In the genomic region with DNA sequence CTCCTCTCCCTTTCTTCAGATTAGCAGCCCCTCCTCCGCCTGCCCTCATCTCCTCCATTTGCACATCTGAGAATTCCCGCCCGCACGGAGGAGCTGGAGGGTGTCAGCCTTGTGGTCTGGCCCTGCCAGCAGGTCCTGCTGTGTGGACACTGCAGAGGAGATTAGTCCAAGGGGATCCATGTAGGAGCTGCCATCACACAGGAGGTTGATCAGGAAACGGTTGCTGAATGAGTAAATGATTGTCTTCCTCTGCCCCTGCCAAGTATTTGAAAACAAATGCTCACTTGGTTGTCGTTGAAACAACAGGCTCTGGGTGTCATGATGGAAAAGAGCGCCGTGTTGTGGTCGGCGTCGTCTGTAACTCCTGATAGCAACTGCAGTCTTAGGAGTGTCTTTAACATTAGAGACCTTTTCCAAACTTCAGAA, we compare ENCODE assay signal across 18 cellular contexts.
DNase-seq lines count a peak whose midpoint lies in the region; ATAC-seq and TF ChIP-seq lines count a peak whose summit lies in the region.
"Had no signal": no experiment of that assay in that cellular context is flagged by ENCODE, and none has a peak within 500 bp of the region (broad histone marks: within the 10 kb centered on the region; RNA-seq: fewer than 3 reads in every experiment).

No MANE protein-coding gene starts in this region.

- peak overlapping the region; percentile 18 for H2BK15ac ChIP-seq in mesenchymal stem cell (ENCODE audit: low read depth, poor library complexity, severe bottlenecking)

- H4K8ac ChIP-seq in mesenchymal stem cell (ENCODE audit: low read length): no peak overlapping the region

- no peak overlapping the region for H3K27ac Mint-ChIP-seq in endodermal cell
- H3K27ac Mint-ChIP-seq in activated naive CD8-positive, alpha-beta T cell treated with anti-CD3 and anti-CD28 coated beads for 36 hours: no peak overlapping the region
- H3K27ac Mint-ChIP-seq in activated CD4-positive, alpha-beta memory T cell treated with anti-CD3 and anti-CD28 coated beads for 36 hours: no peak overlapping the region
- H3K27ac Mint-ChIP-seq: activated naive CD4-positive, alpha-beta T cell treated with anti-CD3 and anti-CD28 coated beads, Interleukin-2, amount 50 U/mL, for 24 hours; natural killer cell had no signal

- POLR2A ChIA-PET in activated CD4-positive, alpha-beta memory T cell treated with anti-CD3 and anti-CD28 coated beads for 36 hours (lab: Charles Lee): no interaction called here

- no peaks in the 10 kb centered on the region for H3K79me1 ChIP-seq in mesenchymal stem cell (replicated peaks; ENCODE audit: low read length, poor library complexity, severe bottlenecking)

- CTCF ChIA-PET in activated CD4-positive, alpha-beta memory T cell treated with anti-CD3 and anti-CD28 coated beads for 36 hours (lab: Charles Lee): no interaction called here

- H2AK5ac ChIP-seq in mesenchymal stem cell (ENCODE audit: low read length, severe bottlenecking): no peak overlapping the region

- H3K4ac ChIP-seq in mesenchymal stem cell (ENCODE audit: low read depth in 1 of 2, low read length in 2 of 2): no peak overlapping the region

- H3K27me3 ChIP-seq in endodermal cell (ENCODE audit: control insufficient read depth, insufficient read depth, low read length, poor library complexity, severe bottlenecking): peaks cover 25% of the 10 kb centered on the region
- H3K27me3 ChIP-seq in mesenchymal stem cell (ENCODE audit: control insufficient read depth in 1 of 2, insufficient read depth in 1 of 2, low read length in 2 of 2): no peaks in the 10 kb centered on the region

- no peak overlapping the region for H3K27ac ChIP-seq in endodermal cell (ENCODE audit: low read depth, low read length)
- H3K27ac ChIP-seq in mesenchymal stem cell (ENCODE audit: low read length, poor library complexity, severe bottlenecking): no peak overlapping the region
- H3K27ac ChIP-seq: A549, thoracic aorta had no signal

- peak; percentile 48 for TF ChIP-seq CTCF in endodermal cell (conservative IDR thresholded peaks at IDR 0.05)

- H3K27me3 Mint-ChIP-seq in endodermal cell (ENCODE audit: insufficient read depth): peaks cover 33% of the 10 kb centered on the region
- H3K27me3 Mint-ChIP-seq in activated naive CD8-positive, alpha-beta T cell treated with anti-CD3 and anti-CD28 coated beads for 36 hours: no peaks in the 10 kb centered on the region
- H3K27me3 Mint-ChIP-seq in activated CD4-positive, alpha-beta memory T cell treated with anti-CD3 and anti-CD28 coated beads for 36 hours: no peaks in the 10 kb centered on the region
- H3K27me3 Mint-ChIP-seq: activated naive CD4-positive, alpha-beta T cell treated with anti-CD3 and anti-CD28 coated beads, Interleukin-2, amount 50 U/mL, for 24 hours had no signal

- no peak overlapping the region for H2AFZ ChIP-seq in mesenchymal stem cell (ENCODE audit: low read depth, low read length)

- no peak overlapping the region for H3K4me2 ChIP-seq in mesenchymal stem cell (ENCODE audit: low read length, poor library complexity, severe bottlenecking)
- H3K4me2 ChIP-seq: A549, smooth muscle cell had no signal

- H3K9ac ChIP-seq in endodermal cell (ENCODE audit: extremely low read depth, low read length, poor library complexity, severe bottlenecking) (no peak overlapping the region), mesenchymal stem cell (ENCODE audit: low read length) (no peak overlapping the region)

- H3K4me3 Mint-ChIP-seq in endodermal cell: no peak overlapping the region
- no peak overlapping the region for H3K4me3 Mint-ChIP-seq in activated naive CD8-positive, alpha-beta T cell treated with anti-CD3 and anti-CD28 coated beads for 36 hours
- no peak overlapping the region for H3K4me3 Mint-ChIP-seq in activated CD4-positive, alpha-beta memory T cell treated with anti-CD3 and anti-CD28 coated beads for 36 hours
- H3K4me3 Mint-ChIP-seq: activated naive CD4-positive, alpha-beta T cell treated with anti-CD3 and anti-CD28 coated beads, Interleukin-2, amount 50 U/mL, for 24 hours; natural killer cell had no signal

- no peak overlapping the region for H3K14ac ChIP-seq in mesenchymal stem cell (ENCODE audit: low read length in 2 of 2)

- peak; percentile 27 to 47 for ATAC-seq in left cardiac atrium
- no peak for ATAC-seq in Right ventricle myocardium superior (ENCODE audit: poor library complexity)
- ATAC-seq: A549, natural killer cell had no signal

- DNase-seq in left cardiac atrium (no peak), Right ventricle myocardium superior (no peak), endodermal cell (peak; percentile 86), mesenchymal stem cell (peak; percentile 17), NCI-H2107 (lab: John Stamatoyannopoulos, UW) (no peak), cerebellar nuclear complex (lab: John Stamatoyannopoulos, UW) (no peak)
- DNase-seq in activated naive CD8-positive, alpha-beta T cell treated with anti-CD3 and anti-CD28 coated beads for 36 hours: no peak
- no peak for DNase-seq in activated CD4-positive, alpha-beta memory T cell treated with anti-CD3 and anti-CD28 coated beads for 36 hours
- DNase-seq: Calu3, natural killer cell, NCI-H1417 treated with DMSO at 0.1 percent for 48 hours, NCI-H526, SHP77 had no signal

- H3K36me3 ChIP-seq in endodermal cell (ENCODE audit: control insufficient read depth, insufficient read depth, low read length) (peaks cover 29% of the 10 kb centered on the region), mesenchymal stem cell (ENCODE audit: control insufficient read depth in 1 of 2, insufficient read depth in 2 of 2, low read depth in 1 of 2, low read length in 2 of 2) (peaks cover 37 to 72% of the 10 kb centered on the region in 2 experiments)
- H3K36me3 ChIP-seq: thoracic aorta had no signal

- peaks cover 22% of the 10 kb centered on the region for H3K36me3 Mint-ChIP-seq in endodermal cell (ENCODE audit: low read depth)
- H3K36me3 Mint-ChIP-seq in activated naive CD8-positive, alpha-beta T cell treated with anti-CD3 and anti-CD28 coated beads for 36 hours: peaks cover 14% of the 10 kb centered on the region
- peaks cover 8% of the 10 kb centered on the region for H3K36me3 Mint-ChIP-seq in activated CD4-positive, alpha-beta memory T cell treated with anti-CD3 and anti-CD28 coated beads for 36 hours
- H3K36me3 Mint-ChIP-seq: natural killer cell had no signal

- no peak overlapping the region for H3K18ac ChIP-seq in mesenchymal stem cell (ENCODE audit: low read depth in 1 of 2, low read length in 2 of 2)

- H2BK120ac ChIP-seq in mesenchymal stem cell (ENCODE audit: low read depth, low read length): no peak overlapping the region

- intact Hi-C loops in left cardiac atrium (cut with DNase I) (no loop called here), Right ventricle myocardium superior (cut with DNase I) (no loop called here)
- intact Hi-C loops in activated CD4-positive, alpha-beta memory T cell treated with anti-CD3 and anti-CD28 coated beads for 36 hours (cut with micrococcal nuclease): no loop called here

- no peak overlapping the region for H3K4me3 ChIP-seq in endodermal cell (ENCODE audit: low read length)
- H3K4me3 ChIP-seq in mesenchymal stem cell (ENCODE audit: insufficient read depth in 1 of 2, low read depth in 1 of 2, low read length in 2 of 2): no peak overlapping the region
- H3K4me3 ChIP-seq: A549, coronary artery, smooth muscle cell, thoracic aorta had no signal

- peaks cover 21% of the 10 kb centered on the region for H3K4me1 Mint-ChIP-seq in endodermal cell
- no peaks in the 10 kb centered on the region for H3K4me1 Mint-ChIP-seq in activated naive CD8-positive, alpha-beta T cell treated with anti-CD3 and anti-CD28 coated beads for 36 hours
- H3K4me1 Mint-ChIP-seq in activated CD4-positive, alpha-beta memory T cell treated with anti-CD3 and anti-CD28 coated beads for 36 hours (ENCODE audit: low read depth): no peaks in the 10 kb centered on the region
- H3K4me1 Mint-ChIP-seq: activated naive CD4-positive, alpha-beta T cell treated with anti-CD3 and anti-CD28 coated beads, Interleukin-2, amount 50 U/mL, for 24 hours; natural killer cell had no signal

- no peaks in the 10 kb centered on the region for H3K9me3 ChIP-seq in endodermal cell (ENCODE audit: control insufficient read depth, low read length)
- no peaks in the 10 kb centered on the region for H3K9me3 ChIP-seq in mesenchymal stem cell (ENCODE audit: control insufficient read depth, low read length)
- H3K9me3 ChIP-seq: A549, thoracic aorta had no signal

- peaks cover 5% of the 10 kb centered on the region for H3K4me1 ChIP-seq in endodermal cell (ENCODE audit: control insufficient read depth, insufficient read depth, low read length)
- peaks cover 34% of the 10 kb centered on the region for H3K4me1 ChIP-seq in mesenchymal stem cell (ENCODE audit: control insufficient read depth, insufficient read depth, low read depth, low read length)
- H3K4me1 ChIP-seq: A549 had no signal

- 36 to 38% methylated on average over 7 to 11 of the region's 11 CpGs for WGBS in endodermal cell (ENCODE audit: insufficient coverage in 1 of 2, insufficient read length in 1 of 2), 2 experiments
- 47% methylated on average over 10 of the region's 11 CpGs for WGBS in mesenchymal stem cell

- H2BK5ac ChIP-seq in mesenchymal stem cell (ENCODE audit: low read depth, low read length, poor library complexity, severe bottlenecking): no peak overlapping the region

- no peak overlapping the region for H3K23ac ChIP-seq in mesenchymal stem cell (ENCODE audit: low read length in 2 of 2)

- no peak overlapping the region for H2BK12ac ChIP-seq in mesenchymal stem cell (ENCODE audit: low read length in 2 of 2)

- H4K91ac ChIP-seq in mesenchymal stem cell (ENCODE audit: low read length): no peak overlapping the region

- H3K9me3 Mint-ChIP-seq in endodermal cell: no peaks in the 10 kb centered on the region
- no peaks in the 10 kb centered on the region for H3K9me3 Mint-ChIP-seq in activated naive CD8-positive, alpha-beta T cell treated with anti-CD3 and anti-CD28 coated beads for 36 hours
- H3K9me3 Mint-ChIP-seq in activated CD4-positive, alpha-beta memory T cell treated with anti-CD3 and anti-CD28 coated beads for 36 hours: no peaks in the 10 kb centered on the region
- H3K9me3 Mint-ChIP-seq: activated naive CD4-positive, alpha-beta T cell treated with anti-CD3 and anti-CD28 coated beads, Interleukin-2, amount 50 U/mL, for 24 hours; natural killer cell had no signal

Comparison
In these comparisons a context has a peak if more than half of its experiments do, and no peak if none do; other contexts are left out.
1. DNase-seq: peak in endodermal cell (single experiment) and mesenchymal stem cell (single experiment); none in left cardiac atrium (single experiment), Right ventricle myocardium superior (single experiment), NCI-H2107 (single experiment), cerebellar nuclear complex (0 of 2), activated naive CD8-positive, alpha-beta T cell treated with anti-CD3 and anti-CD28 coated beads for 36 hours (single experiment) and activated CD4-positive, alpha-beta memory T cell treated with anti-CD3 and anti-CD28 coated beads for 36 hours (single experiment).